Comparison of ENCODE assay signal across 8 cellular contexts in genomic region chr10:55500931-55501559, GRCh38.
DNase-seq lines count a peak whose midpoint lies in the region; ATAC-seq and TF ChIP-seq lines count a peak whose summit lies in the region.

No MANE protein-coding gene starts in this region.

- DNase-seq in DMS53 (lab: John Stamatoyannopoulos, UW) (peak; percentile 65), body of pancreas (peak in 3 of 4 donors; percentile 13 to 34 (median 19)), GOT3 (lab: John Stamatoyannopoulos, UW) (no peak), NCI-H187 treated with DMSO at 0.1 percent for 48 hours (lab: John Stamatoyannopoulos, UW) (no peak)

- H3K9me2 ChIP-seq in Loucy (replicated peaks; ENCODE audit: low read depth, low read length): no peaks in the 10 kb centered on the region

- H3K9me3 Mint-ChIP-seq in nephron: no peaks in the 10 kb centered on the region

- 2 to 9% methylated on average over 1 of the region's 1 CpG for WGBS in body of pancreas, 2 donors

- H3K4me3 ChIP-seq in Loucy (ENCODE audit: low read length, poor library complexity, severe bottlenecking) (no peak overlapping the region), body of pancreas (no peak overlapping the region)

- no peak overlapping the region for H3K4me3 Mint-ChIP-seq in nephron

- H3K27me3 ChIP-seq in Loucy (ENCODE audit: insufficient read depth, low read length, poor library complexity, severe bottlenecking) (no peaks in the 10 kb centered on the region), body of pancreas (no peaks in the 10 kb centered on the region)

- ATAC-seq in GM21367 (IDR thresholded peaks at IDR 0.05; ENCODE audit: unreplicated experiment): peak; percentile 47
- no peak for ATAC-seq in body of pancreas
- no peak for ATAC-seq in GM21737 (IDR thresholded peaks at IDR 0.05; ENCODE audit: unreplicated experiment)

- intact Hi-C loops in body of pancreas (cut with DNase I): no loop called here

- H3K4me1 ChIP-seq in Loucy (ENCODE audit: insufficient read depth, low read length, poor library complexity, severe bottlenecking) (no peaks in the 10 kb centered on the region), body of pancreas (no peaks in the 10 kb centered on the region)

- H3K9me3 ChIP-seq in Loucy (ENCODE audit: insufficient read depth, low read depth, low read length): no peaks in the 10 kb centered on the region
- no peaks in the 10 kb centered on the region for H3K9me3 ChIP-seq in body of pancreas

- H3K36me3 Mint-ChIP-seq in nephron (ENCODE audit: low read depth): no peaks in the 10 kb centered on the region

- peak; percentile 71 for TF ChIP-seq CTCF in Loucy (conservative IDR thresholded peaks at IDR 0.05; ENCODE audit: low read length)
- TF ChIP-seq CTCF in body of pancreas (IDR thresholded peaks at IDR 0.05): peak in 5 of 7 experiments; percentile 22 to 36 (median 27)
- peak; percentile 41 to 73 (median 56) for TF ChIP-seq CTCF in nephron (IDR thresholded peaks at IDR 0.05; ENCODE audit: unreplicated experiment in 3 of 3)

- no peak overlapping the region for H3K9ac ChIP-seq in Loucy (ENCODE audit: low read depth, low read length, poor library complexity, severe bottlenecking)

- TF ChIP-seq POLR2A in body of pancreas (IDR thresholded peaks at IDR 0.05): no peak

- H3F3A ChIP-seq in Loucy (ENCODE audit: low read depth): no peaks in the 10 kb centered on the region

- H3K79me2 ChIP-seq in Loucy (ENCODE audit: insufficient read depth, low read length): no peaks in the 10 kb centered on the region

- H4K20me1 ChIP-seq in Loucy (ENCODE audit: insufficient read depth, low read length, poor library complexity, severe bottlenecking): no peaks in the 10 kb centered on the region

- H2AFZ ChIP-seq in Loucy (ENCODE audit: low read length): no peak overlapping the region

- H3K4me2 ChIP-seq in Loucy (ENCODE audit: low read depth, low read length, poor library complexity, severe bottlenecking): no peak overlapping the region

- H3K36me3 ChIP-seq in Loucy (ENCODE audit: insufficient read depth, low read length) (no peaks in the 10 kb centered on the region), body of pancreas (replicated peaks in 1 of 2; ENCODE audit: insufficient read depth in 1 of 2, low read depth in 2 of 2) (no peaks in the 10 kb centered on the region)

- H3K27ac Mint-ChIP-seq in nephron: no peak overlapping the region

- no peaks in the 10 kb centered on the region for H3K4me1 Mint-ChIP-seq in nephron

- no peaks in the 10 kb centered on the region for H3K27me3 Mint-ChIP-seq in nephron (ENCODE audit: low read depth)

- H3K27ac ChIP-seq in body of pancreas: no peak overlapping the region

Comparison
In these comparisons a context has a peak if more than half of its experiments do, and no peak if none do; other contexts are left out.
1. DNase-seq: peak in DMS53 (single experiment) and body of pancreas (3 of 4); none in GOT3 (single experiment) and NCI-H187 treated with DMSO at 0.1 percent for 48 hours (single experiment).
2. Peak in every context shown above with its lines, with median percentiles within 50 percentile points of each other: CTCF ChIP-seq.